Comparison of ENCODE assay signal across 1 cellular context in genomic region chr9:93114984-93115335, GRCh38.
TF ChIP-seq lines count a peak whose summit lies in the region.

No MANE protein-coding gene starts in this region.

TF ChIP-seq in IMR-90, 13 proteins besides CTCF, POLR2A, EP300 and RAD21:
- TF ChIP-seq MAZ (IDR thresholded peaks at IDR 0.05; ENCODE audit: borderline replicate concordance, low read depth, low read length) (no peak), ELK1 (IDR thresholded peaks at IDR 0.05; ENCODE audit: borderline replicate concordance, low read depth, low read length) (no peak), CEBPB (IDR thresholded peaks at IDR 0.05; ENCODE audit: low read depth, low read length) (no peak), CHD1 (IDR thresholded peaks at IDR 0.05; ENCODE audit: low read depth, low read length) (no peak), SMC3 (IDR thresholded peaks at IDR 0.05; ENCODE audit: low read depth, low read length) (no peak), USF2 (IDR thresholded peaks at IDR 0.05; ENCODE audit: low read depth, low read length) (no peak), MAFK (IDR thresholded peaks at IDR 0.05; ENCODE audit: low read depth, low read length) (no peak), RFX5 (IDR thresholded peaks at IDR 0.05; ENCODE audit: low read depth, low read length) (no peak), MXI1 (IDR thresholded peaks at IDR 0.05; ENCODE audit: borderline replicate concordance, low read depth, low read length) (no peak), NFE2L2 (IDR thresholded peaks at IDR 0.05; ENCODE audit: low read depth, low read length) (no peak), RCOR1 (IDR thresholded peaks at IDR 0.05; ENCODE audit: insufficient replicate concordance, low read length) (no peak)
